In genomic region chr3:9770276-9770812, GRCh38 we compare ENCODE assay signal across 8 cellular contexts. TPM values are rescaled to one million over a fixed set of nuclear protein-coding genes. Genes with fewer than 3 reads are reported as not detected.
A peak's percentile ranks its signal among the peaks of the same experiment; 100 is the strongest.
DNase-seq lines count a peak whose midpoint lies in the region; ATAC-seq, FAIRE-seq and TF ChIP-seq lines count a peak whose summit lies in the region.

No MANE protein-coding gene starts in this region.

- H3K4me1 Mint-ChIP-seq in activated B cell treated with CpG ODN at 0.5 μM for 24 hours, result peaks cover 20% of the 10 kb centered on the region

- no peak overlapping the region for H3K27ac Mint-ChIP-seq in activated B cell treated with CpG ODN at 0.5 μM for 24 hours

- DNase-seq in GM10266 (ENCODE audit: extremely low spot score) (peak; percentile 23), activated B cell treated with CpG ODN at 0.5 μM for 24 hours (no peak), frontal cortex (ENCODE audit: low spot score in 2 of 2) (peak; percentile 66 to 71), omental fat pad (ENCODE audit: low spot score) (peak; percentile 83)

- H3K9me3 Mint-ChIP-seq in activated B cell treated with CpG ODN at 0.5 μM for 24 hours, result no peaks in the 10 kb centered on the region

- ATAC-seq in activated B cell treated with CpG ODN at 0.5 μM for 24 hours (ENCODE audit: low read depth) (no peak), omental fat pad (ENCODE audit: low FRiP score) (peak; percentile 50), GM18519 (IDR thresholded peaks at IDR 0.05; ENCODE audit: low FRiP score, unreplicated experiment) (no peak), GM19455 (IDR thresholded peaks at IDR 0.05; ENCODE audit: unreplicated experiment) (no peak), GM18511 (IDR thresholded peaks at IDR 0.05; ENCODE audit: unreplicated experiment) (no peak), GM21825 (IDR thresholded peaks at IDR 0.05; ENCODE audit: unreplicated experiment) (no peak)

- H3K27me3 Mint-ChIP-seq in activated B cell treated with CpG ODN at 0.5 μM for 24 hours, result peaks cover 6% of the 10 kb centered on the region

- H3K4me3 Mint-ChIP-seq in activated B cell treated with CpG ODN at 0.5 μM for 24 hours, result peak overlapping the region; percentile 58

- POLR2A ChIA-PET in activated B cell treated with CpG ODN at 0.5 μM for 24 hours (lab: Charles Lee), result interaction anchor here (0.6 to 3.4 kb wide), 4 partner anchors 10 to 22 kb away, joined by 4 to 16 read pairs (median 9); partner anchors contain the start of gene ARPC4

- TF ChIP-seq CTCF in GM10266 (IDR thresholded peaks at IDR 0.05; ENCODE audit: control insufficient read depth, insufficient read depth, low read depth, missing control alignments) (no peak), activated B cell treated with CpG ODN at 0.5 μM for 24 hours (IDR thresholded peaks at IDR 0.05) (no peak), omental fat pad (IDR thresholded peaks at IDR 0.05) (no peak)

- FAIRE-seq in frontal cortex (lab: Jason Lieb, UNC), result no peak

- H3K36me3 Mint-ChIP-seq in activated B cell treated with CpG ODN at 0.5 μM for 24 hours (ENCODE audit: low read depth), result no peaks in the 10 kb centered on the region

- intact Hi-C loops in activated B cell treated with CpG ODN at 0.5 μM for 24 hours (cut with micrococcal nuclease), result no loop called here

- CTCF ChIA-PET in activated B cell treated with CpG ODN at 0.5 μM for 24 hours (lab: Charles Lee), result interaction anchor here (1.0 to 1.1 kb wide), 2 partner anchors 12 to 16 kb away, joined by 3 read pairs; no protein-coding TSS in a partner anchor

RNA-seq across cellular contexts. Expression of gene CAMK1, which starts 0.6 kb away (rescaled TPM):
- total RNA-seq in activated B cell treated with CpG ODN at 0.5 μM for 24 hours, result 0.69 and 1.7 TPM in 2 replicates
- 69.7 TPM for total RNA-seq in frontal cortex
- total RNA-seq in omental fat pad, result 100 to 1,000 TPM in 1 of 4 donors, 10 to 100 TPM in 3; 50.9 to 180 (median 77.6) TPM

RNA-seq across cellular contexts. Expression of gene OGG1, which starts 20.6 kb away (rescaled TPM):
- 43.5 and 60.7 TPM in 2 replicates for total RNA-seq in activated B cell treated with CpG ODN at 0.5 μM for 24 hours
- 98.6 TPM for total RNA-seq in frontal cortex
- total RNA-seq in omental fat pad, result 10 to 100 TPM; 15.6 to 27.1 (median 19.5) TPM

RNA-seq across cellular contexts. Expression of gene TADA3, which starts 21.9 kb away (rescaled TPM):
- total RNA-seq in activated B cell treated with CpG ODN at 0.5 μM for 24 hours, result 43.8 and 44.7 TPM in 2 replicates
- 33.0 TPM for total RNA-seq in frontal cortex
- total RNA-seq in omental fat pad, result 10 to 100 TPM; 45.0 to 61.1 (median 52.2) TPM

RNA-seq across cellular contexts. Expression of gene ARPC4, which starts 22.5 kb away (rescaled TPM):
- 315 and 338 TPM in 2 replicates for total RNA-seq in activated B cell treated with CpG ODN at 0.5 μM for 24 hours
- total RNA-seq in frontal cortex, result 181 TPM
- total RNA-seq in omental fat pad, result 100 to 1,000 TPM in 3 of 4 donors, 10 to 100 TPM in 1; 99.0 to 141 (median 122) TPM

RNA-seq across cellular contexts. Expression of gene BRPF1, which starts 38.8 kb away (rescaled TPM):
- total RNA-seq in activated B cell treated with CpG ODN at 0.5 μM for 24 hours (33.5 and 35.2 TPM in 2 replicates), frontal cortex (16.3 TPM), omental fat pad (10 to 100 TPM; 15.6 to 35.7 (median 17.8) TPM)

Comparison
In these comparisons a context has a peak if more than half of its experiments do, and no peak if none do; other contexts are left out.
1. RNA of gene CAMK1, which starts 0.6 kb away (total RNA-seq): 50.9 to 180 TPM in omental fat pad and 69.7 TPM in frontal cortex (single experiment); 0.69 to 1.7 TPM in activated B cell treated with CpG ODN at 0.5 μM for 24 hours; every median in the first group is over 10 times any median in the second.